1 cellular context compared by ENCODE assay signal in genomic region chr10:100482834-100483185, GRCh38.
TF ChIP-seq lines count a peak whose summit lies in the region.

No MANE protein-coding gene starts in this region.

TF ChIP-seq in endothelial cell of umbilical vein, 7 proteins besides CTCF, POLR2A, EP300 and RAD21:
- TF ChIP-seq GATA2 (IDR thresholded peaks at IDR 0.05; ENCODE audit: insufficient read depth, insufficient read length, low read depth, low read length): no peak
- TF ChIP-seq MYC (IDR thresholded peaks at IDR 0.05; ENCODE audit: low read depth, low read length): no peak
- TF ChIP-seq JUN (IDR thresholded peaks at IDR 0.05; ENCODE audit: borderline replicate concordance, insufficient read depth, insufficient read length, low read depth): no peak
- TF ChIP-seq EZH2 (IDR thresholded peaks at IDR 0.05; ENCODE audit: borderline replicate concordance, low read depth, low read length, severe bottlenecking): no peak
